1 cellular context compared by ENCODE assay signal in the genomic region with DNA sequence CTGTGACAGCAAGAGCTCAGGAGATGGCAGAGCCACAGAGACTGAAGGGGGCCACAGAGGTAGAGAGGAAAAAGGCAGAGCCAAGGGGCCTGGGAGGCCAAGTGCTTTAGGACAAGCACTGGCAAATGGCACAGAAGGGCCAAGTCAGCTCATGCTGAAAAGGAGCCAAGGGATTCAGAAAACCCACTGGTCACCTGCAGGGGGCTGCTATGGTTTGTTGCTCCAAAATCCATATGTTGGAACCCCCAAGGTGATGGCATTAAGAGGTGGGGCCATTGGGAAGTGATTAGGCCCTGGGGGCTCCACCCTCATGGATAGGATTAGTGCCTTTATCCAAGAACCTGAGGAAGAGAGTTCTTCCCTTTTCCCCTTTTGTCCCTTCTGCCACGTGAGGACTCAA.
TF ChIP-seq lines count a peak whose summit lies in the region.

No MANE protein-coding gene starts in this region.

TF ChIP-seq in WTC11, 78 proteins besides CTCF, POLR2A, EP300 and RAD21 (continued from another document):
- TF ChIP-seq, protein P1, sequence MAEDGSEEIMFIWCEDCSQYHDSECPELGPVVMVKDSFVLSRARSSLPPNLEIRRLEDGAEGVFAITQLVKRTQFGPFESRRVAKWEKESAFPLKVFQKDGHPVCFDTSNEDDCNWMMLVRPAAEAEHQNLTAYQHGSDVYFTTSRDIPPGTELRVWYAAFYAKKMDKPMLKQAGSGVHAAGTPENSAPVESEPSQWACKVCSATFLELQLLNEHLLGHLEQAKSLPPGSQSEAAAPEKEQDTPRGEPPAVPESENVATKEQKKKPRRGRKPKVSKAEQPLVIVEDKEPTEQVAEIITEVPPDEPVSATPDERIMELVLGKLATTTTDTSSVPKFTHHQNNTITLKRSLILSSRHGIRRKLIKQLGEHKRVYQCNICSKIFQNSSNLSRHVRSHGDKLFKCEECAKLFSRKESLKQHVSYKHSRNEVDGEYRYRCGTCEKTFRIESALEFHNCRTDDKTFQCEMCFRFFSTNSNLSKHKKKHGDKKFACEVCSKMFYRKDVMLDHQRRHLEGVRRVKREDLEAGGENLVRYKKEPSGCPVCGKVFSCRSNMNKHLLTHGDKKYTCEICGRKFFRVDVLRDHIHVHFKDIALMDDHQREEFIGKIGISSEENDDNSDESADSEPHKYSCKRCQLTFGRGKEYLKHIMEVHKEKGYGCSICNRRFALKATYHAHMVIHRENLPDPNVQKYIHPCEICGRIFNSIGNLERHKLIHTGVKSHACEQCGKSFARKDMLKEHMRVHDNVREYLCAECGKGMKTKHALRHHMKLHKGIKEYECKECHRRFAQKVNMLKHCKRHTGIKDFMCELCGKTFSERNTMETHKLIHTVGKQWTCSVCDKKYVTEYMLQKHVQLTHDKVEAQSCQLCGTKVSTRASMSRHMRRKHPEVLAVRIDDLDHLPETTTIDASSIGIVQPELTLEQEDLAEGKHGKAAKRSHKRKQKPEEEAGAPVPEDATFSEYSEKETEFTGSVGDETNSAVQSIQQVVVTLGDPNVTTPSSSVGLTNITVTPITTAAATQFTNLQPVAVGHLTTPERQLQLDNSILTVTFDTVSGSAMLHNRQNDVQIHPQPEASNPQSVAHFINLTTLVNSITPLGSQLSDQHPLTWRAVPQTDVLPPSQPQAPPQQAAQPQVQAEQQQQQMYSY (CRISPR knock-in tag; IDR thresholded peaks at IDR 0.05): no peak
- TF ChIP-seq RELA (CRISPR knock-in tag; IDR thresholded peaks at IDR 0.05; ENCODE audit: borderline replicate concordance): no peak
- TF ChIP-seq, protein P2, sequence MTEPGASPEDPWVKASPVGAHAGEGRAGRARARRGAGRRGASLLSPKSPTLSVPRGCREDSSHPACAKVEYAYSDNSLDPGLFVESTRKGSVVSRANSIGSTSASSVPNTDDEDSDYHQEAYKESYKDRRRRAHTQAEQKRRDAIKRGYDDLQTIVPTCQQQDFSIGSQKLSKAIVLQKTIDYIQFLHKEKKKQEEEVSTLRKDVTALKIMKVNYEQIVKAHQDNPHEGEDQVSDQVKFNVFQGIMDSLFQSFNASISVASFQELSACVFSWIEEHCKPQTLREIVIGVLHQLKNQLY (CRISPR knock-in tag; IDR thresholded peaks at IDR 0.05): no peak
- TF ChIP-seq ZNF423 (CRISPR knock-in tag; IDR thresholded peaks at IDR 0.05): no peak
- no peak for TF ChIP-seq FOXK1 (CRISPR knock-in tag; IDR thresholded peaks at IDR 0.05)
- no peak for TF ChIP-seq GTF2I (CRISPR knock-in tag; conservative IDR thresholded peaks at IDR 0.05)
- TF ChIP-seq ETV6 (CRISPR knock-in tag; IDR thresholded peaks at IDR 0.05): no peak
- TF ChIP-seq JAZF1 (CRISPR knock-in tag; IDR thresholded peaks at IDR 0.05): no peak
- TF ChIP-seq, protein P3, sequence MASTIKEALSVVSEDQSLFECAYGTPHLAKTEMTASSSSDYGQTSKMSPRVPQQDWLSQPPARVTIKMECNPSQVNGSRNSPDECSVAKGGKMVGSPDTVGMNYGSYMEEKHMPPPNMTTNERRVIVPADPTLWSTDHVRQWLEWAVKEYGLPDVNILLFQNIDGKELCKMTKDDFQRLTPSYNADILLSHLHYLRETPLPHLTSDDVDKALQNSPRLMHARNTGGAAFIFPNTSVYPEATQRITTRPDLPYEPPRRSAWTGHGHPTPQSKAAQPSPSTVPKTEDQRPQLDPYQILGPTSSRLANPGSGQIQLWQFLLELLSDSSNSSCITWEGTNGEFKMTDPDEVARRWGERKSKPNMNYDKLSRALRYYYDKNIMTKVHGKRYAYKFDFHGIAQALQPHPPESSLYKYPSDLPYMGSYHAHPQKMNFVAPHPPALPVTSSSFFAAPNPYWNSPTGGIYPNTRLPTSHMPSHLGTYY (CRISPR knock-in tag; IDR thresholded peaks at IDR 0.05): no peak
- no peak for TF ChIP-seq TEAD4 (CRISPR knock-in tag; IDR thresholded peaks at IDR 0.05)
- TF ChIP-seq GRHL2 (CRISPR knock-in tag; IDR thresholded peaks at IDR 0.05; ENCODE audit: insufficient replicate concordance, severe bottlenecking): no peak
